In genomic region chr3:59750391-59750790, GRCh38 we compare ENCODE assay signal across 20 cellular contexts.
"Had no signal": no experiment of that assay in that cellular context is flagged by ENCODE, and none has a peak within 500 bp of the region (broad histone marks: within the 10 kb centered on the region; RNA-seq: fewer than 3 reads in every experiment).

No MANE protein-coding gene starts in this region.

- H3K4me3 Mint-ChIP-seq: activated CD8-positive, alpha-beta T cell treated with anti-CD3 and anti-CD28 coated beads for 36 hours; activated naive CD8-positive, alpha-beta T cell treated with anti-CD3 and anti-CD28 coated beads for 36 hours; activated T-cell treated with anti-CD3 and anti-CD28 coated beads, Interleukin-2, amount 50 U/mL, for 72 hours; T-helper 1 cell treated with Interleukin-12 subunit alpha and Interleukin-12 subunit beta and Interleukin-4 antibody, amounts not matched to agents 30 μg/mL and 1 μg/mL, for 36 hours had no signal

- H3K4me1 ChIP-seq: SJCRH30 had no signal

- H3K27ac ChIP-seq: KMS-11, PC-9, SJCRH30 had no signal

- DNase-seq: activated CD4-positive, alpha-beta T cell treated with anti-CD3 and anti-CD28 coated beads for 4 hours; activated CD8-positive, alpha-beta memory T cell treated with anti-CD3 and anti-CD28 coated beads, Interleukin-2, amount 50 U/mL, for 4 hours; activated CD8-positive, alpha-beta T cell treated with anti-CD3 and anti-CD28 coated beads for 36 hours; activated naive CD8-positive, alpha-beta T cell treated with anti-CD3 and anti-CD28 coated beads for 36 hours; activated T-cell treated with anti-CD3 and anti-CD28 coated beads, Interleukin-2, amount 50 U/mL, for 72 hours; aorta; central memory CD4-positive, alpha-beta T cell; MG63; NCI-H1105 treated with DMSO at 0.1 percent for 48 hours; NCI-H1436 treated with DMSO at 0.1 percent for 48 hours; NCI-H187; NCI-H2081 treated with DMSO at 0.1 percent for 48 hours; NCI-H446; NCI-H524; PC-9; SJCRH30 had no signal

- H3K27ac Mint-ChIP-seq: activated CD8-positive, alpha-beta T cell treated with anti-CD3 and anti-CD28 coated beads for 36 hours; activated naive CD8-positive, alpha-beta T cell treated with anti-CD3 and anti-CD28 coated beads for 36 hours; activated T-cell treated with anti-CD3 and anti-CD28 coated beads, Interleukin-2, amount 50 U/mL, for 72 hours; activated T-helper 2 cell treated with anti-CD3 and anti-CD28 coated beads, Interferon-gamma antibody, Interleukin-2, Interleukin-4, amounts not matched to agents 10 μg/mL and 5 μg/mL and 100 μg/mL, durations not matched to agents 14 hours and 24 hours and 36 hours; T-helper 1 cell treated with Interleukin-12 subunit alpha and Interleukin-12 subunit beta and Interleukin-4 antibody, amounts not matched to agents 30 μg/mL and 1 μg/mL, for 36 hours had no signal

- H3K27me3 Mint-ChIP-seq: activated CD8-positive, alpha-beta T cell treated with anti-CD3 and anti-CD28 coated beads for 36 hours; activated naive CD8-positive, alpha-beta T cell treated with anti-CD3 and anti-CD28 coated beads for 36 hours had no signal

- H3K36me3 ChIP-seq: MG63, SJCRH30 had no signal

- H3K4me3 ChIP-seq: MG63, PC-9, SJCRH30 had no signal

- H3K27me3 ChIP-seq: MG63, SJCRH30 had no signal

- ATAC-seq: activated CD4-positive, CD25-positive, alpha-beta regulatory T cell treated with anti-CD3 and anti-CD28 coated beads, Interleukin-2, amount 50 U/mL, for 24 hours; activated CD8-positive, alpha-beta T cell treated with anti-CD3 and anti-CD28 coated beads for 36 hours; activated T-cell treated with anti-CD3 and anti-CD28 coated beads, Interleukin-2, amount 50 U/mL, for 72 hours had no signal

- H3K9me3 Mint-ChIP-seq: activated CD8-positive, alpha-beta T cell treated with anti-CD3 and anti-CD28 coated beads for 36 hours had no signal

- H3K9me3 ChIP-seq: MG63, SJCRH30 had no signal
